ENCODE assay signal across 1 cellular context in the genomic region with DNA sequence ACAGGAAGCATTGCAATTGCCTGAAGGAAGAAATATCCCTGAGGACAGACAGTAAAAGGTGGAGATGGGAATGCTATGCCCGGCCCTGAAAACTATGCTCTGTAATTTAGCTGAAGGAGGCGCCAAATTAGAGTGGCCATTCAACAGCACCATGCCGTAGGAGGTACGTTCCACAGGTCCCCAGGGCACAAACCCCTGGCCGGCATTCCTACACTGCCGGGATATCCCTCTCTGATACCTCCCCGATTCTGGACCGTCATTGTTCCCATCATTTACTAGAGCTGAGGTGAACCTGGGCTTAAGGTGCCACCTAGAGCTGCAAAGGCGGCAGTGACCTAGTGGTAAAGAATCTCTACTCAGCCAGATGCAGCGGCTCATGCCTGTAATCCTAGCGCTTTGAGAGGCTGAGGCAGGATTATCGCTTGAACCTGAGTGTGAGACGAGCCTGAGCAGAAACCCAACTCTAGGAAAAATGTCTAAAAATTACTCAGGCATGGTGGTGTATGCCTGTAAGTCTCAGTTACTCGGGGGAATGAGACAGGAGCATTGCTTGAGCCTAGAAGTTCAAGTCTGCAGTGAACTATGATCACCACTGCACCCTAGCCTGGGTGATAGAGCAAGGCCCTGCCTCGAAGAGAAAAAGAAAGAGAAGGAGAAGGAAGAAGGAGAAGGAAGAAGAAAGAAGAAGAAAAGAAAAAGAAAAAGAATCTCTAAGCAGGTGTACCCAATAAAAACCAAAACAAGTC.
TF ChIP-seq lines count a peak whose summit lies in the region.

No MANE protein-coding gene starts in this region.

TF ChIP-seq in HepG2, 621 proteins besides CTCF, POLR2A, EP300 and RAD21 (continued from another document):
- TF ChIP-seq, protein P1, sequence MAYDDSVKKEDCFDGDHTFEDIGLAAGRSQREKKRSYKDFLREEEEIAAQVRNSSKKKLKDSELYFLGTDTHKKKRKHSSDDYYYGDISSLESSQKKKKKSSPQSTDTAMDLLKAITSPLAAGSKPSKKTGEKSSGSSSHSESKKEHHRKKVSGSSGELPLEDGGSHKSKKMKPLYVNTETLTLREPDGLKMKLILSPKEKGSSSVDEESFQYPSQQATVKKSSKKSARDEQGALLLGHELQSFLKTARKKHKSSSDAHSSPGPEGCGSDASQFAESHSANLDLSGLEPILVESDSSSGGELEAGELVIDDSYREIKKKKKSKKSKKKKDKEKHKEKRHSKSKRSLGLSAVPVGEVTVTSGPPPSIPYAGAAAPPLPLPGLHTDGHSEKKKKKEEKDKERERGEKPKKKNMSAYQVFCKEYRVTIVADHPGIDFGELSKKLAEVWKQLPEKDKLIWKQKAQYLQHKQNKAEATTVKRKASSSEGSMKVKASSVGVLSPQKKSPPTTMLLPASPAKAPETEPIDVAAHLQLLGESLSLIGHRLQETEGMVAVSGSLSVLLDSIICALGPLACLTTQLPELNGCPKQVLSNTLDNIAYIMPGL (CRISPR knock-in tag; IDR thresholded peaks at IDR 0.05; ENCODE audit: borderline replicate concordance in 1 of 2, low read depth in 1 of 2), result 0 out of 4 replicates have a peak, but pooled peaks of 1 of the 2 experiments have one; percentile 27
- TF ChIP-seq SALL1 (CRISPR knock-in tag; IDR thresholded peaks at IDR 0.05), result peak; percentile 34; the same call in 1 of the 2 replicates
- TF ChIP-seq SAFB2 (CRISPR knock-in tag; IDR thresholded peaks at IDR 0.05; ENCODE audit: borderline replicate concordance, low read depth), result no peak
- TF ChIP-seq SMC3 (IDR thresholded peaks at IDR 0.05; ENCODE audit: low read length), result peak; percentile 74
- no peak for TF ChIP-seq KDM3A (CRISPR knock-in tag; IDR thresholded peaks at IDR 0.05; ENCODE audit: low read depth)
- TF ChIP-seq, protein P2, sequence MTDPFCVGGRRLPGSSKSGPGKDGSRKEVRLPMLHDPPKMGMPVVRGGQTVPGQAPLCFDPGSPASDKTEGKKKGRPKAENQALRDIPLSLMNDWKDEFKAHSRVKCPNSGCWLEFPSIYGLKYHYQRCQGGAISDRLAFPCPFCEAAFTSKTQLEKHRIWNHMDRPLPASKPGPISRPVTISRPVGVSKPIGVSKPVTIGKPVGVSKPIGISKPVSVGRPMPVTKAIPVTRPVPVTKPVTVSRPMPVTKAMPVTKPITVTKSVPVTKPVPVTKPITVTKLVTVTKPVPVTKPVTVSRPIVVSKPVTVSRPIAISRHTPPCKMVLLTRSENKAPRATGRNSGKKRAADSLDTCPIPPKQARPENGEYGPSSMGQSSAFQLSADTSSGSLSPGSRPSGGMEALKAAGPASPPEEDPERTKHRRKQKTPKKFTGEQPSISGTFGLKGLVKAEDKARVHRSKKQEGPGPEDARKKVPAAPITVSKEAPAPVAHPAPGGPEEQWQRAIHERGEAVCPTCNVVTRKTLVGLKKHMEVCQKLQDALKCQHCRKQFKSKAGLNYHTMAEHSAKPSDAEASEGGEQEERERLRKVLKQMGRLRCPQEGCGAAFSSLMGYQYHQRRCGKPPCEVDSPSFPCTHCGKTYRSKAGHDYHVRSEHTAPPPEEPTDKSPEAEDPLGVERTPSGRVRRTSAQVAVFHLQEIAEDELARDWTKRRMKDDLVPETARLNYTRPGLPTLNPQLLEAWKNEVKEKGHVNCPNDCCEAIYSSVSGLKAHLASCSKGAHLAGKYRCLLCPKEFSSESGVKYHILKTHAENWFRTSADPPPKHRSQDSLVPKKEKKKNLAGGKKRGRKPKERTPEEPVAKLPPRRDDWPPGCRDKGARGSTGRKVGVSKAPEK (CRISPR knock-in tag; IDR thresholded peaks at IDR 0.05; ENCODE audit: borderline replicate concordance), result peak; percentile 56; the same call in 1 of the 2 replicates
- TF ChIP-seq NR2F2 (IDR thresholded peaks at IDR 0.05; ENCODE audit: borderline replicate concordance, low read depth), result 0 out of 2 replicates have a peak, but pooled peaks have one; percentile 10
- no peak for TF ChIP-seq ZNF703 (CRISPR knock-in tag; IDR thresholded peaks at IDR 0.05; ENCODE audit: borderline replicate concordance)
- peak; percentile 90 for TF ChIP-seq STAG1 (CRISPR knock-in tag; IDR thresholded peaks at IDR 0.05)
- 0 out of 2 replicates have a peak, but pooled peaks have one; percentile 30 for TF ChIP-seq ZMYM4 (CRISPR knock-in tag; IDR thresholded peaks at IDR 0.05)
- TF ChIP-seq, protein P3, sequence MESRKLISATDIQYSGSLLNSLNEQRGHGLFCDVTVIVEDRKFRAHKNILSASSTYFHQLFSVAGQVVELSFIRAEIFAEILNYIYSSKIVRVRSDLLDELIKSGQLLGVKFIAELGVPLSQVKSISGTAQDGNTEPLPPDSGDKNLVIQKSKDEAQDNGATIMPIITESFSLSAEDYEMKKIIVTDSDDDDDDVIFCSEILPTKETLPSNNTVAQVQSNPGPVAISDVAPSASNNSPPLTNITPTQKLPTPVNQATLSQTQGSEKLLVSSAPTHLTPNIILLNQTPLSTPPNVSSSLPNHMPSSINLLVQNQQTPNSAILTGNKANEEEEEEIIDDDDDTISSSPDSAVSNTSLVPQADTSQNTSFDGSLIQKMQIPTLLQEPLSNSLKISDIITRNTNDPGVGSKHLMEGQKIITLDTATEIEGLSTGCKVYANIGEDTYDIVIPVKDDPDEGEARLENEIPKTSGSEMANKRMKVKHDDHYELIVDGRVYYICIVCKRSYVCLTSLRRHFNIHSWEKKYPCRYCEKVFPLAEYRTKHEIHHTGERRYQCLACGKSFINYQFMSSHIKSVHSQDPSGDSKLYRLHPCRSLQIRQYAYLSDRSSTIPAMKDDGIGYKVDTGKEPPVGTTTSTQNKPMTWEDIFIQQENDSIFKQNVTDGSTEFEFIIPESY (CRISPR knock-in tag; IDR thresholded peaks at IDR 0.05), result no peak
- TF ChIP-seq ZNF607 (CRISPR knock-in tag; IDR thresholded peaks at IDR 0.05; ENCODE audit: borderline replicate concordance), result no peak
- peak; percentile 36 for TF ChIP-seq XRCC5 (optimal IDR thresholded peaks at IDR 0.05; ENCODE audit: low read length)
- TF ChIP-seq REPIN1 (CRISPR knock-in tag; IDR thresholded peaks at IDR 0.05; ENCODE audit: borderline replicate concordance, low read depth), result peak; percentile 49; the same call in 1 of the 2 replicates
- 0 out of 2 replicates have a peak, but pooled peaks have one; percentile 21 for TF ChIP-seq HDAC1 (CRISPR knock-in tag; IDR thresholded peaks at IDR 0.05)
- TF ChIP-seq NFE2L2 (IDR thresholded peaks at IDR 0.05; ENCODE audit: low read length), result 0 out of 2 replicates have a peak, but pooled peaks have one; percentile 3
- TF ChIP-seq, protein P4, sequence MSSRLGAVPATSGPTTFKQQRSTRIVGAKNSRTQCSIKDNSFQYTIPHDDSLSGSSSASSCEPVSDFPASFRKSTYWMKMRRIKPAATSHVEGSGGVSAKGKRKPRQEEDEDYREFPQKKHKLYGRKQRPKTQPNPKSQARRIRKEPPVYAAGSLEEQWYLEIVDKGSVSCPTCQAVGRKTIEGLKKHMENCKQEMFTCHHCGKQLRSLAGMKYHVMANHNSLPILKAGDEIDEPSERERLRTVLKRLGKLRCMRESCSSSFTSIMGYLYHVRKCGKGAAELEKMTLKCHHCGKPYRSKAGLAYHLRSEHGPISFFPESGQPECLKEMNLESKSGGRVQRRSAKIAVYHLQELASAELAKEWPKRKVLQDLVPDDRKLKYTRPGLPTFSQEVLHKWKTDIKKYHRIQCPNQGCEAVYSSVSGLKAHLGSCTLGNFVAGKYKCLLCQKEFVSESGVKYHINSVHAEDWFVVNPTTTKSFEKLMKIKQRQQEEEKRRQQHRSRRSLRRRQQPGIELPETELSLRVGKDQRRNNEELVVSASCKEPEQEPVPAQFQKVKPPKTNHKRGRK (CRISPR knock-in tag; IDR thresholded peaks at IDR 0.05), result peak; percentile 38; the same call in 1 of the 2 replicates
